Comparison of ENCODE assay signal across 14 cellular contexts in the genomic region with DNA sequence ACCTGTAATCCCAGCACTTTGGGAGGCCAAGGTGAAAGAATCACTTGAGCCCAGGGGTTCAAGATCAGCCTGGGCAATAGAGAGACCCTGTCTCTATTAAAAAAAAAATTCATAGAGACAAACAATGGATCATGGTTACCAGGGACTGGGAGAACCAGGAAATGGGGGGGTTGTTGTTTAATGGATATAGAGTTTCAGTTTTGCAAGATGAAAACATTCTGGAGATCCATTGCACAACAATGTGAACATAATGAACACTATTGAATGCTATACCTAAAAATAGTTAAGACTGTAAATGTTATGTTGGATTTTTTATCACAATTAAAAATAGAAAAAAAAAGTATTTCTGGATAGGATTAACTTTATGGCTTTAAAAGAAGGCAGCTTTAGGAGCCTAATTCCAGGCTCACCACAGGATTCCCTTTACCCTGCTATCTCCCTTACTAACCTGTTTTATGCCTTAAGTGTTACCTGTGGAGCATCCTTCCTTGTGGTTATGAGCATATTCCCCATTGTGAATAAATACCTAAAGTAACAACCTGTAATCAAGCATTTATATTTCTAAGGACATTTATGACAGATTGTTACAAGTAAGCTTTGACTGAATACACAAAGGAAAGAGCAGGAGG. TPM values are rescaled to one million over a fixed set of nuclear protein-coding genes. Genes with fewer than 3 reads are reported as not detected.
DNase-seq lines count a peak whose midpoint lies in the region; ATAC-seq and TF ChIP-seq lines count a peak whose summit lies in the region.
"Had no signal": no experiment of that assay in that cellular context is flagged by ENCODE, and none has a peak within 500 bp of the region (broad histone marks: within the 10 kb centered on the region; RNA-seq: fewer than 3 reads in every experiment).

No MANE protein-coding gene starts in this region.

- TF ChIP-seq RAD21 in IMR-90 (IDR thresholded peaks at IDR 0.05; ENCODE audit: low read length): no peak

- intact Hi-C loops in A673 (cut with micrococcal nuclease; ENCODE audit: unreplicated experiment): no loop called here
- intact Hi-C loops in IMR-90 (cut with micrococcal nuclease): no loop called here
- intact Hi-C loops in CD8-positive, alpha-beta T cell (cut with DNase I, micrococcal nuclease): no loop called here

- no peaks in the 10 kb centered on the region for H4K20me1 ChIP-seq in IMR-90 (ENCODE audit: insufficient read depth, low read length)

- no peaks in the 10 kb centered on the region for H3K4me1 Mint-ChIP-seq in CD8-positive, alpha-beta T cell (ENCODE audit: low read depth)
- H3K4me1 Mint-ChIP-seq: central memory CD8-positive, alpha-beta T cell had no signal

- H4K8ac ChIP-seq in IMR-90 (ENCODE audit: low read depth in 2 of 2, low read length in 2 of 2): peak overlapping the region in 1 of 2 experiments; percentile 33; a peak in 2 of 4 replicates

- H3K56ac ChIP-seq in IMR-90 (ENCODE audit: extremely low read depth, insufficient read depth, low read length): no peak overlapping the region

- H4K91ac ChIP-seq in IMR-90 (ENCODE audit: insufficient read depth, low read depth, low read length): peak overlapping the region; percentile 38

- peak overlapping the region; percentile 74; the same call in 1 of the 2 replicates for H4K5ac ChIP-seq in IMR-90 (ENCODE audit: low read depth, low read length)

- no peaks in the 10 kb centered on the region for H3K36me3 Mint-ChIP-seq in CD8-positive, alpha-beta T cell
- H3K36me3 Mint-ChIP-seq: activated naive CD8-positive, alpha-beta T cell had no signal

- ATAC-seq in IMR-90 (ENCODE audit: low read depth): no peak
- ATAC-seq in GM21619 (IDR thresholded peaks at IDR 0.05; ENCODE audit: unreplicated experiment): no peak
- ATAC-seq in CD8-positive, alpha-beta T cell: no peak

- H3K27me3 ChIP-seq in A673 (replicated peaks; ENCODE audit: insufficient read depth, low read depth, low read length, poor library complexity): no peaks in the 10 kb centered on the region
- no peaks in the 10 kb centered on the region for H3K27me3 ChIP-seq in IMR-90 (ENCODE audit: control insufficient read depth, insufficient read depth, low read length)
- peaks cover 5% of the 10 kb centered on the region for H3K27me3 ChIP-seq in CD8-positive, alpha-beta T cell (ENCODE audit: insufficient read depth, low read length)
- H3K27me3 ChIP-seq: neutrophil had no signal

- H3K4me3 Mint-ChIP-seq in CD8-positive, alpha-beta T cell: no peak overlapping the region
- H3K4me3 Mint-ChIP-seq: activated naive CD8-positive, alpha-beta T cell; central memory CD8-positive, alpha-beta T cell had no signal

- H3K9me1 ChIP-seq in IMR-90 (ENCODE audit: insufficient read depth, low read length): no peaks in the 10 kb centered on the region; the same call in 1 of the 2 replicates

- H3K27ac Mint-ChIP-seq in CD8-positive, alpha-beta T cell: no peak overlapping the region
- H3K27ac Mint-ChIP-seq: activated naive CD8-positive, alpha-beta T cell had no signal

- H3K4me2 ChIP-seq in IMR-90 (ENCODE audit: low read depth, low read length): no peak overlapping the region; the same call in 1 of the 2 replicates

- dilution Hi-C loops in IMR-90 (cut with HindIII; ENCODE audit: low sequenced_read_pairs, unreplicated experiment): no loop called here

- H3K4me3 ChIP-seq in A673 (ENCODE audit: low read depth, low read length, poor library complexity, severe bottlenecking): no peak overlapping the region
- no peak overlapping the region for H3K4me3 ChIP-seq in IMR-90 (ENCODE audit: insufficient read depth, low read depth, low read length)
- H3K4me3 ChIP-seq in cardiac fibroblast (replicated peaks in 1 of 2; ENCODE audit: low read depth in 2 of 2, low read length in 2 of 2): no peak overlapping the region
- no peak overlapping the region for H3K4me3 ChIP-seq in CD8-positive, alpha-beta T cell (ENCODE audit: low read depth, low read length)

- H3K27me3 Mint-ChIP-seq in CD8-positive, alpha-beta T cell (ENCODE audit: low read depth): peaks cover 3% of the 10 kb centered on the region

- CTCF ChIA-PET in A673 (lab: Charles Lee): no interaction called here
- CTCF ChIA-PET in IMR-90 (lab: Yijun Ruan, JAX): no interaction called here
- CTCF ChIA-PET in CD8-positive, alpha-beta T cell (lab: Charles Lee): no interaction called here
- CTCF ChIA-PET in HEK293T (lab: Yijun Ruan, JAX): no interaction called here

- no peak for TF ChIP-seq POLR2A in IMR-90 (IDR thresholded peaks at IDR 0.05; ENCODE audit: low read depth, low read length)

- DNase-seq in A673 (ENCODE audit: low spot score) (no peak), IMR-90 (peak; percentile 19), cardiac fibroblast (ENCODE audit: low read depth in 2 of 2) (peak; percentile 63 to 67), lung microvascular endothelial cell (ENCODE audit: low read depth in 2 of 2) (peak; percentile 40 to 42), activated gamma-delta T cell treated with Interleukin-2 at 50 U/mL for 16 hours (no peak), HEK293T (ENCODE audit: extremely low spot score) (no peak)
- no peak for DNase-seq in CD8-positive, alpha-beta T cell
- DNase-seq: MV-4-11, NCI-H2171, WERI-Rb-1 had no signal

- peak overlapping the region; percentile 54; the same call in 1 of the 2 replicates for H2BK120ac ChIP-seq in IMR-90 (ENCODE audit: low read depth, low read length)

- no peaks in the 10 kb centered on the region for H3K79me1 ChIP-seq in IMR-90 (ENCODE audit: low read depth in 1 of 2, low read length in 2 of 2)

- no peaks in the 10 kb centered on the region for H3K9me3 Mint-ChIP-seq in CD8-positive, alpha-beta T cell
- H3K9me3 Mint-ChIP-seq: central memory CD8-positive, alpha-beta T cell had no signal

- POLR2A ChIA-PET in A673 (lab: Charles Lee; ENCODE audit: low non-redundant PET): no interaction called here
- POLR2A ChIA-PET in IMR-90 (lab: Charles Lee; ENCODE audit: unreplicated experiment): no interaction called here
- POLR2A ChIA-PET in CD8-positive, alpha-beta T cell (lab: Charles Lee): no interaction called here
- POLR2A ChIA-PET in HEK293T (lab: Yijun Ruan, JAX): no interaction called here

- TF ChIP-seq CTCF in A673 (conservative IDR thresholded peaks at IDR 0.05; ENCODE audit: low read depth, low read length) (no peak), IMR-90 (conservative IDR thresholded peaks at IDR 0.05; ENCODE audit: low read depth, low read length) (no peak), cardiac fibroblast (IDR thresholded peaks at IDR 0.05; ENCODE audit: low read depth, low read length) (no peak)
- no peak for TF ChIP-seq CTCF in CD8-positive, alpha-beta T cell (IDR thresholded peaks at IDR 0.05)

- H3K4me1 ChIP-seq in A673 (ENCODE audit: insufficient read depth, low read length, poor library complexity, severe bottlenecking): peaks cover 29% of the 10 kb centered on the region
- H3K4me1 ChIP-seq in IMR-90 (ENCODE audit: control insufficient read depth, insufficient read depth, low read length): peaks cover 1% of the 10 kb centered on the region
- no peaks in the 10 kb centered on the region for H3K4me1 ChIP-seq in CD8-positive, alpha-beta T cell (ENCODE audit: insufficient read depth, low read length)

- peak overlapping the region; percentile 5; the same call in 1 of the 2 replicates for H3K4ac ChIP-seq in IMR-90 (ENCODE audit: low read depth, low read length)

- in situ Hi-C loops in IMR-90 (cut with MboI; ENCODE audit: low sequenced_read_pairs): no loop called here

- no peak overlapping the region for H3K14ac ChIP-seq in IMR-90 (replicated peaks; ENCODE audit: low read depth, low read length)

- peak overlapping the region; percentile 57 for H3K27ac ChIP-seq in A673 (ENCODE audit: low read depth, low read length, poor library complexity, severe bottlenecking)
- no peak overlapping the region for H3K27ac ChIP-seq in IMR-90 (ENCODE audit: insufficient read depth, low read length)
- H3K27ac ChIP-seq in CD8-positive, alpha-beta T cell (ENCODE audit: low read depth, low read length): no peak overlapping the region
- H3K27ac ChIP-seq: neutrophil, WERI-Rb-1 had no signal

- H2BK15ac ChIP-seq in IMR-90 (ENCODE audit: low read depth, low read length): peak overlapping the region; percentile 1; the same call in 1 of the 3 replicates

- no peak overlapping the region for H3K23ac ChIP-seq in IMR-90 (ENCODE audit: low read depth, low read length)

- no peak overlapping the region for H3K9ac ChIP-seq in IMR-90 (ENCODE audit: low read depth, low read length)

- H3K36me3 ChIP-seq in A673 (ENCODE audit: insufficient read depth, low read length, poor library complexity, severe bottlenecking): no peaks in the 10 kb centered on the region
- no peaks in the 10 kb centered on the region for H3K36me3 ChIP-seq in IMR-90 (ENCODE audit: control insufficient read depth, insufficient read depth, low read length)
- no peaks in the 10 kb centered on the region for H3K36me3 ChIP-seq in CD8-positive, alpha-beta T cell (ENCODE audit: insufficient read depth, low read length)
- H3K36me3 ChIP-seq: neutrophil, WERI-Rb-1 had no signal

- H2BK5ac ChIP-seq in IMR-90 (ENCODE audit: low read depth, low read length, poor library complexity, severe bottlenecking): peak overlapping the region; percentile 32

- BruUV-seq in A673 (replicated peaks; lab: Mats Ljungman, UMichigan) (no TSS peak), IMR-90 (replicated peaks; lab: Mats Ljungman, UMichigan) (no TSS peak)

- no peak overlapping the region for H2AK9ac ChIP-seq in IMR-90 (replicated peaks; ENCODE audit: low read depth, low read length, poor library complexity)

- H3K9me3 ChIP-seq in A673 (ENCODE audit: low read depth, low read length, poor library complexity, severe bottlenecking) (peaks cover 7% of the 10 kb centered on the region), IMR-90 (ENCODE audit: control insufficient read depth, insufficient read depth, low read length) (no peaks in the 10 kb centered on the region)
- no peaks in the 10 kb centered on the region for H3K9me3 ChIP-seq in CD8-positive, alpha-beta T cell (ENCODE audit: low read length)
- H3K9me3 ChIP-seq: neutrophil had no signal

- peak overlapping the region; percentile 80 for H3K18ac ChIP-seq in IMR-90 (ENCODE audit: low read depth, low read length)

- no peak overlapping the region for H2AK5ac ChIP-seq in IMR-90 (ENCODE audit: low read depth, low read length)

- H2BK20ac ChIP-seq in IMR-90 (ENCODE audit: low read depth, low read length): peak overlapping the region; percentile 43; the same call in 1 of the 2 replicates

- H2AFZ ChIP-seq in IMR-90 (replicated peaks; ENCODE audit: low read length, poor library complexity): no peak overlapping the region

TF ChIP-seq in IMR-90, 13 proteins besides CTCF, POLR2A, EP300 and RAD21 (continues in another document):
- 0 out of 2 replicates have a peak, but pooled peaks have one; percentile 52 for TF ChIP-seq CEBPB (IDR thresholded peaks at IDR 0.05; ENCODE audit: low read depth, low read length)

TF ChIP-seq in HEK293T, 16 proteins besides CTCF, POLR2A, EP300 and RAD21 (continues in another document):
- TF ChIP-seq SP1 (IDR thresholded peaks at IDR 0.05): no peak
- no peak for TF ChIP-seq ZNF384 (IDR thresholded peaks at IDR 0.05)
- no peak for TF ChIP-seq ELF4 (IDR thresholded peaks at IDR 0.05)

RNA-seq across cellular contexts. Expression of a gene that starts 45.1 kb away (rescaled TPM):
- 49.2 and 52.9 TPM in 2 replicates for total RNA-seq in A673 (2021)
- total RNA-seq in IMR-90 (2012; rRNA removed): 36.4 and 40.5 TPM in 2 replicates
- polyA plus RNA-seq in IMR-90 (2012; rRNA removed): 32.3 and 39.4 TPM in 2 replicates
- 9.6 and 12.8 TPM in 2 replicates for polyA plus RNA-seq in IMR-90 (2012; cell fraction: cytosol; rRNA removed)
- 5.2 and 39.6 TPM in 2 replicates for polyA plus RNA-seq in IMR-90 (2012; cell fraction: nucleus; rRNA removed; ENCODE audit: low replicate concordance)
- total RNA-seq in lung microvascular endothelial cell: 46.2 and 77.8 TPM in 2 replicates
- under 1 TPM in 1 of 2 experiments, not detected in 1; 0.50 TPM for total RNA-seq in CD8-positive, alpha-beta T cell

Comparison
In these comparisons a context has a peak if more than half of its experiments do, and no peak if none do; other contexts are left out.
1. DNase-seq: peak in IMR-90 (single experiment), cardiac fibroblast (2 of 2) and lung microvascular endothelial cell (2 of 2); none in A673 (single experiment), activated gamma-delta T cell treated with Interleukin-2 at 50 U/mL for 16 hours (single experiment), CD8-positive, alpha-beta T cell (0 of 7) and HEK293T (single experiment).
2. RNA of a gene that starts 45.1 kb away (total RNA-seq): 46.2 to 77.8 TPM in lung microvascular endothelial cell, 49.2 to 52.9 TPM in A673 and 36.4 to 40.5 TPM in IMR-90; 0.50 TPM in CD8-positive, alpha-beta T cell; every median in the first group is over 10 times any median in the second.